ENCODE assay signal across 1 cellular context in the genomic region with DNA sequence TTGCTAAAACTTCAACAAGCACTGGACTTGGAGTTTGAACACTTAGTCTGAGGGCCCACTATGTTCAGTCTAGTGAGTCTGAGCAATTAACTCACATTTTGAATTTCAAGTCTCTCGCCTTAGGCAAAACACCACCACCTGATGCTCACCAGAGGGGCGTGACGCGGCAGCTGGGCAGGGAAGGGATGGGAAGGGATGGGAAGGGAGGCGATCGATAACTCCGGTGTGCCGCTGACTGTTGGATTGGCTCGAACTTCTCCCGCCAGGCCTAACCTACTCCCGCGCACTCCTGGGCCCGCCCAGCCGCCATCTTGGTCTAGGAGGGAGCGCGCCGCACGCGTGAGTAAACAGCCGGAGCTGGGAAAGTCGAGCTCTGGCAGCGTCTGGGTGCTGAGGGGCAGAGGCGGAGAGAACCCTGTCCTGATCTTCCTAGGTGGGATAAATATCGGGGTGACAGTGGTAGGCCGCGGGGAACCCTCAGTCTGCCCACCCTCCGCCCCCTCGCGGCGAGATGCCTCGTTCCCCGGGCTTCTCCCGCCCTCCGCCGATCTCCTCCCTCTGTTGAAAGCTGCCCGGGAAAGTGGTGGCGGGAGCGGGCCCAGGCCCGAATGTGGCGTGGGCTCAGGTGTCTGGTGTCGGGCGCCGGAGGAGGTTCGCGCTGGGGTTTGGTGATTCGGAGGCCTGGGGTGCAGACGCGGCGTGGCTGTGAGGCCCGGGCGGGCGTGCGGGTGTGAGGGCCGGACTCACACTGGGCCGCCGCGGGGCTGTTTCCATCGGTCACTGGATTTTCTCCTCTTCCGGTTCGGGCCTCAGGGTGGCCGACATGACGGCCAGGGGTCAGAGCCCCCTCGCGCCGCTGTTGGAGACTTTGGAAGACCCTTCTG.
TF ChIP-seq lines count a peak whose summit lies in the region.

A gene with protein sequence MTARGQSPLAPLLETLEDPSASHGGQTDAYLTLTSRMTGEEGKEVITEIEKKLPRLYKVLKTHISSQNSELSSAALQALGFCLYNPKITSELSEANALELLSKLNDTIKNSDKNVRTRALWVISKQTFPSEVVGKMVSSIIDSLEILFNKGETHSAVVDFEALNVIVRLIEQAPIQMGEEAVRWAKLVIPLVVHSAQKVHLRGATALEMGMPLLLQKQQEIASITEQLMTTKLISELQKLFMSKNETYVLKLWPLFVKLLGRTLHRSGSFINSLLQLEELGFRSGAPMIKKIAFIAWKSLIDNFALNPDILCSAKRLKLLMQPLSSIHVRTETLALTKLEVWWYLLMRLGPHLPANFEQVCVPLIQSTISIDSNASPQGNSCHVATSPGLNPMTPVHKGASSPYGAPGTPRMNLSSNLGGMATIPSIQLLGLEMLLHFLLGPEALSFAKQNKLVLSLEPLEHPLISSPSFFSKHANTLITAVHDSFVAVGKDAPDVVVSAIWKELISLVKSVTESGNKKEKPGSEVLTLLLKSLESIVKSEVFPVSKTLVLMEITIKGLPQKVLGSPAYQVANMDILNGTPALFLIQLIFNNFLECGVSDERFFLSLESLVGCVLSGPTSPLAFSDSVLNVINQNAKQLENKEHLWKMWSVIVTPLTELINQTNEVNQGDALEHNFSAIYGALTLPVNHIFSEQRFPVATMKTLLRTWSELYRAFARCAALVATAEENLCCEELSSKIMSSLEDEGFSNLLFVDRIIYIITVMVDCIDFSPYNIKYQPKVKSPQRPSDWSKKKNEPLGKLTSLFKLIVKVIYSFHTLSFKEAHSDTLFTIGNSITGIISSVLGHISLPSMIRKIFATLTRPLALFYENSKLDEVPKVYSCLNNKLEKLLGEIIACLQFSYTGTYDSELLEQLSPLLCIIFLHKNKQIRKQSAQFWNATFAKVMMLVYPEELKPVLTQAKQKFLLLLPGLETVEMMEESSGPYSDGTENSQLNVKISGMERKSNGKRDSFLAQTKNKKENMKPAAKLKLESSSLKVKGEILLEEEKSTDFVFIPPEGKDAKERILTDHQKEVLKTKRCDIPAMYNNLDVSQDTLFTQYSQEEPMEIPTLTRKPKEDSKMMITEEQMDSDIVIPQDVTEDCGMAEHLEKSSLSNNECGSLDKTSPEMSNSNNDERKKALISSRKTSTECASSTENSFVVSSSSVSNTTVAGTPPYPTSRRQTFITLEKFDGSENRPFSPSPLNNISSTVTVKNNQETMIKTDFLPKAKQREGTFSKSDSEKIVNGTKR (N-terminal part only) (plus strand): TSS at position 302 of the 884 bp plus-strand sequence. CDS start 522 bp downstream, at position 824.

TF ChIP-seq in HepG2, 621 proteins besides CTCF, POLR2A, EP300 and RAD21 (continued from another document and continues in another):
- TF ChIP-seq, protein P1, sequence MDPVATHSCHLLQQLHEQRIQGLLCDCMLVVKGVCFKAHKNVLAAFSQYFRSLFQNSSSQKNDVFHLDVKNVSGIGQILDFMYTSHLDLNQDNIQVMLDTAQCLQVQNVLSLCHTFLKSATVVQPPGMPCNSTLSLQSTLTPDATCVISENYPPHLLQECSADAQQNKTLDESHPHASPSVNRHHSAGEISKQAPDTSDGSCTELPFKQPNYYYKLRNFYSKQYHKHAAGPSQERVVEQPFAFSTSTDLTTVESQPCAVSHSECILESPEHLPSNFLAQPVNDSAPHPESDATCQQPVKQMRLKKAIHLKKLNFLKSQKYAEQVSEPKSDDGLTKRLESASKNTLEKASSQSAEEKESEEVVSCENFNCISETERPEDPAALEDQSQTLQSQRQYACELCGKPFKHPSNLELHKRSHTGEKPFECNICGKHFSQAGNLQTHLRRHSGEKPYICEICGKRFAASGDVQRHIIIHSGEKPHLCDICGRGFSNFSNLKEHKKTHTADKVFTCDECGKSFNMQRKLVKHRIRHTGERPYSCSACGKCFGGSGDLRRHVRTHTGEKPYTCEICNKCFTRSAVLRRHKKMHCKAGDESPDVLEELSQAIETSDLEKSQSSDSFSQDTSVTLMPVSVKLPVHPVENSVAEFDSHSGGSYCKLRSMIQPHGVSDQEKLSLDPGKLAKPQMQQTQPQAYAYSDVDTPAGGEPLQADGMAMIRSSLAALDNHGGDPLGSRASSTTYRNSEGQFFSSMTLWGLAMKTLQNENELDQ (CRISPR knock-in tag; IDR thresholded peaks at IDR 0.05; ENCODE audit: borderline replicate concordance): no peak; the same call in 1 of the 2 replicates
- TF ChIP-seq ZNF749 (CRISPR knock-in tag; IDR thresholded peaks at IDR 0.05; ENCODE audit: borderline replicate concordance): peak; percentile 76; the same call in 1 of the 2 replicates
- TF ChIP-seq FOXP1 (IDR thresholded peaks at IDR 0.05): no peak; the same call in 1 of the 2 replicates
- peak; percentile 65; the same call in 1 of the 2 replicates for TF ChIP-seq FOXP1 (CRISPR knock-in tag; IDR thresholded peaks at IDR 0.05)
- TF ChIP-seq ZNF24 (IDR thresholded peaks at IDR 0.05): 0 out of 2 replicates have a peak, but pooled peaks have one; percentile 6
- peak; percentile 42; the same call in 1 of the 2 replicates for TF ChIP-seq HNRNPL (IDR thresholded peaks at IDR 0.05; ENCODE audit: low read depth, low read length)
- TF ChIP-seq ZNF484 (CRISPR knock-in tag; IDR thresholded peaks at IDR 0.05; ENCODE audit: borderline replicate concordance, low read depth): no peak
- TF ChIP-seq ZNF17 (CRISPR knock-in tag; IDR thresholded peaks at IDR 0.05): no peak; the same call in 1 of the 2 replicates
- TF ChIP-seq, protein P2, sequence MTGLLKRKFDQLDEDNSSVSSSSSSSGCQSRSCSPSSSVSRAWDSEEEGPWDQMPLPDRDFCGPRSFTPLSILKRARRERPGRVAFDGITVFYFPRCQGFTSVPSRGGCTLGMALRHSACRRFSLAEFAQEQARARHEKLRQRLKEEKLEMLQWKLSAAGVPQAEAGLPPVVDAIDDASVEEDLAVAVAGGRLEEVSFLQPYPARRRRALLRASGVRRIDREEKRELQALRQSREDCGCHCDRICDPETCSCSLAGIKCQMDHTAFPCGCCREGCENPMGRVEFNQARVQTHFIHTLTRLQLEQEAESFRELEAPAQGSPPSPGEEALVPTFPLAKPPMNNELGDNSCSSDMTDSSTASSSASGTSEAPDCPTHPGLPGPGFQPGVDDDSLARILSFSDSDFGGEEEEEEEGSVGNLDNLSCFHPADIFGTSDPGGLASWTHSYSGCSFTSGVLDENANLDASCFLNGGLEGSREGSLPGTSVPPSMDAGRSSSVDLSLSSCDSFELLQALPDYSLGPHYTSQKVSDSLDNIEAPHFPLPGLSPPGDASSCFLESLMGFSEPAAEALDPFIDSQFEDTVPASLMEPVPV (CRISPR knock-in tag; IDR thresholded peaks at IDR 0.05): peak; percentile 94
- TF ChIP-seq, protein P3, sequence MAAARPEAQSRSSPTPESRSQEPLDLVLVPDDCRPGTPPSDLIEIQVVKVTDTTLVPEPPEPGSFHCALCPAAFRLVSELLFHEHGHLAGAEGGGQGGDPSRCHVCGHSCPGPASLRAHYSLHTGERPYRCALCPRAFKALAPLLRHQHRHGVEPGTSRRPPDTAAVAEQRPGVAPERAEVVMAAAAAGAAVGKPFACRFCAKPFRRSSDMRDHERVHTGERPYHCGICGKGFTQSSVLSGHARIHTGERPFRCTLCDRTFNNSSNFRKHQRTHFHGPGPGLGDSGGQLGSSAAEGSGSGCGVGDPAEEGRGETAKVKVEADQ (CRISPR knock-in tag; IDR thresholded peaks at IDR 0.05; ENCODE audit: borderline replicate concordance): peak; percentile 97
- no peak for TF ChIP-seq PHF5A (CRISPR knock-in tag; IDR thresholded peaks at IDR 0.05; ENCODE audit: low read depth, unreplicated experiment)
- TF ChIP-seq, protein P4, sequence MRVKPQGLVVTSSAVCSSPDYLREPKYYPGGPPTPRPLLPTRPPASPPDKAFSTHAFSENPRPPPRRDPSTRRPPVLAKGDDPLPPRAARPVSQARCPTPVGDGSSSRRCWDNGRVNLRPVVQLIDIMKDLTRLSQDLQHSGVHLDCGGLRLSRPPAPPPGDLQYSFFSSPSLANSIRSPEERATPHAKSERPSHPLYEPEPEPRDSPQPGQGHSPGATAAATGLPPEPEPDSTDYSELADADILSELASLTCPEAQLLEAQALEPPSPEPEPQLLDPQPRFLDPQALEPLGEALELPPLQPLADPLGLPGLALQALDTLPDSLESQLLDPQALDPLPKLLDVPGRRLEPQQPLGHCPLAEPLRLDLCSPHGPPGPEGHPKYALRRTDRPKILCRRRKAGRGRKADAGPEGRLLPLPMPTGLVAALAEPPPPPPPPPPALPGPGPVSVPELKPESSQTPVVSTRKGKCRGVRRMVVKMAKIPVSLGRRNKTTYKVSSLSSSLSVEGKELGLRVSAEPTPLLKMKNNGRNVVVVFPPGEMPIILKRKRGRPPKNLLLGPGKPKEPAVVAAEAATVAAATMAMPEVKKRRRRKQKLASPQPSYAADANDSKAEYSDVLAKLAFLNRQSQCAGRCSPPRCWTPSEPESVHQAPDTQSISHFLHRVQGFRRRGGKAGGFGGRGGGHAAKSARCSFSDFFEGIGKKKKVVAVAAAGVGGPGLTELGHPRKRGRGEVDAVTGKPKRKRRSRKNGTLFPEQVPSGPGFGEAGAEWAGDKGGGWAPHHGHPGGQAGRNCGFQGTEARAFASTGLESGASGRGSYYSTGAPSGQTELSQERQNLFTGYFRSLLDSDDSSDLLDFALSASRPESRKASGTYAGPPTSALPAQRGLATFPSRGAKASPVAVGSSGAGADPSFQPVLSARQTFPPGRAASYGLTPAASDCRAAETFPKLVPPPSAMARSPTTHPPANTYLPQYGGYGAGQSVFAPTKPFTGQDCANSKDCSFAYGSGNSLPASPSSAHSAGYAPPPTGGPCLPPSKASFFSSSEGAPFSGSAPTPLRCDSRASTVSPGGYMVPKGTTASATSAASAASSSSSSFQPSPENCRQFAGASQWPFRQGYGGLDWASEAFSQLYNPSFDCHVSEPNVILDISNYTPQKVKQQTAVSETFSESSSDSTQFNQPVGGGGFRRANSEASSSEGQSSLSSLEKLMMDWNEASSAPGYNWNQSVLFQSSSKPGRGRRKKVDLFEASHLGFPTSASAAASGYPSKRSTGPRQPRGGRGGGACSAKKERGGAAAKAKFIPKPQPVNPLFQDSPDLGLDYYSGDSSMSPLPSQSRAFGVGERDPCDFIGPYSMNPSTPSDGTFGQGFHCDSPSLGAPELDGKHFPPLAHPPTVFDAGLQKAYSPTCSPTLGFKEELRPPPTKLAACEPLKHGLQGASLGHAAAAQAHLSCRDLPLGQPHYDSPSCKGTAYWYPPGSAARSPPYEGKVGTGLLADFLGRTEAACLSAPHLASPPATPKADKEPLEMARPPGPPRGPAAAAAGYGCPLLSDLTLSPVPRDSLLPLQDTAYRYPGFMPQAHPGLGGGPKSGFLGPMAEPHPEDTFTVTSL (CRISPR knock-in tag; IDR thresholded peaks at IDR 0.05; ENCODE audit: borderline replicate concordance): peak; percentile 76
- TF ChIP-seq, protein P5, sequence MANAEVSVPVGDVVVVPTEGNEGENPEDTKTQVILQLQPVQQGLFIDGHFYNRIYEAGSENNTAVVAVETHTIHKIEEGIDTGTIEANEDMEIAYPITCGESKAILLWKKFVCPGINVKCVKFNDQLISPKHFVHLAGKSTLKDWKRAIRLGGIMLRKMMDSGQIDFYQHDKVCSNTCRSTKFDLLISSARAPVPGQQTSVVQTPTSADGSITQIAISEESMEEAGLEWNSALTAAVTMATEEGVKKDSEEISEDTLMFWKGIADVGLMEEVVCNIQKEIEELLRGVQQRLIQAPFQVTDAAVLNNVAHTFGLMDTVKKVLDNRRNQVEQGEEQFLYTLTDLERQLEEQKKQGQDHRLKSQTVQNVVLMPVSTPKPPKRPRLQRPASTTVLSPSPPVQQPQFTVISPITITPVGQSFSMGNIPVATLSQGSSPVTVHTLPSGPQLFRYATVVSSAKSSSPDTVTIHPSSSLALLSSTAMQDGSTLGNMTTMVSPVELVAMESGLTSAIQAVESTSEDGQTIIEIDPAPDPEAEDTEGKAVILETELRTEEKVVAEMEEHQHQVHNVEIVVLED (CRISPR knock-in tag; IDR thresholded peaks at IDR 0.05; ENCODE audit: borderline replicate concordance): peak; percentile 80
- TF ChIP-seq, protein P6, sequence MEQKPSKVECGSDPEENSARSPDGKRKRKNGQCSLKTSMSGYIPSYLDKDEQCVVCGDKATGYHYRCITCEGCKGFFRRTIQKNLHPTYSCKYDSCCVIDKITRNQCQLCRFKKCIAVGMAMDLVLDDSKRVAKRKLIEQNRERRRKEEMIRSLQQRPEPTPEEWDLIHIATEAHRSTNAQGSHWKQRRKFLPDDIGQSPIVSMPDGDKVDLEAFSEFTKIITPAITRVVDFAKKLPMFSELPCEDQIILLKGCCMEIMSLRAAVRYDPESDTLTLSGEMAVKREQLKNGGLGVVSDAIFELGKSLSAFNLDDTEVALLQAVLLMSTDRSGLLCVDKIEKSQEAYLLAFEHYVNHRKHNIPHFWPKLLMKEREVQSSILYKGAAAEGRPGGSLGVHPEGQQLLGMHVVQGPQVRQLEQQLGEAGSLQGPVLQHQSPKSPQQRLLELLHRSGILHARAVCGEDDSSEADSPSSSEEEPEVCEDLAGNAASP (CRISPR knock-in tag; IDR thresholded peaks at IDR 0.05; ENCODE audit: borderline replicate concordance): peak; percentile 49; the same call in 1 of the 2 replicates
- peak; percentile 90 for TF ChIP-seq ZNF331 (CRISPR knock-in tag; IDR thresholded peaks at IDR 0.05)
- TF ChIP-seq KAT7 (CRISPR knock-in tag; IDR thresholded peaks at IDR 0.05; ENCODE audit: borderline replicate concordance): peak; percentile 93; the same call in 1 of the 2 replicates
- TF ChIP-seq, protein P7, sequence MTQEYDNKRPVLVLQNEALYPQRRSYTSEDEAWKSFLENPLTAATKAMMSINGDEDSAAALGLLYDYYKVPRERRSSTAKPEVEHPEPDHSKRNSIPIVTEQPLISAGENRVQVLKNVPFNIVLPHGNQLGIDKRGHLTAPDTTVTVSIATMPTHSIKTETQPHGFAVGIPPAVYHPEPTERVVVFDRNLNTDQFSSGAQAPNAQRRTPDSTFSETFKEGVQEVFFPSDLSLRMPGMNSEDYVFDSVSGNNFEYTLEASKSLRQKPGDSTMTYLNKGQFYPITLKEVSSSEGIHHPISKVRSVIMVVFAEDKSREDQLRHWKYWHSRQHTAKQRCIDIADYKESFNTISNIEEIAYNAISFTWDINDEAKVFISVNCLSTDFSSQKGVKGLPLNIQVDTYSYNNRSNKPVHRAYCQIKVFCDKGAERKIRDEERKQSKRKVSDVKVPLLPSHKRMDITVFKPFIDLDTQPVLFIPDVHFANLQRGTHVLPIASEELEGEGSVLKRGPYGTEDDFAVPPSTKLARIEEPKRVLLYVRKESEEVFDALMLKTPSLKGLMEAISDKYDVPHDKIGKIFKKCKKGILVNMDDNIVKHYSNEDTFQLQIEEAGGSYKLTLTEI (CRISPR knock-in tag; conservative IDR thresholded peaks at IDR 0.05): no peak
- TF ChIP-seq, protein P8, sequence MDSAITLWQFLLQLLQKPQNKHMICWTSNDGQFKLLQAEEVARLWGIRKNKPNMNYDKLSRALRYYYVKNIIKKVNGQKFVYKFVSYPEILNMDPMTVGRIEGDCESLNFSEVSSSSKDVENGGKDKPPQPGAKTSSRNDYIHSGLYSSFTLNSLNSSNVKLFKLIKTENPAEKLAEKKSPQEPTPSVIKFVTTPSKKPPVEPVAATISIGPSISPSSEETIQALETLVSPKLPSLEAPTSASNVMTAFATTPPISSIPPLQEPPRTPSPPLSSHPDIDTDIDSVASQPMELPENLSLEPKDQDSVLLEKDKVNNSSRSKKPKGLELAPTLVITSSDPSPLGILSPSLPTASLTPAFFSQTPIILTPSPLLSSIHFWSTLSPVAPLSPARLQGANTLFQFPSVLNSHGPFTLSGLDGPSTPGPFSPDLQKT (CRISPR knock-in tag; IDR thresholded peaks at IDR 0.05; ENCODE audit: borderline replicate concordance): no peak
- TF ChIP-seq, protein P9, sequence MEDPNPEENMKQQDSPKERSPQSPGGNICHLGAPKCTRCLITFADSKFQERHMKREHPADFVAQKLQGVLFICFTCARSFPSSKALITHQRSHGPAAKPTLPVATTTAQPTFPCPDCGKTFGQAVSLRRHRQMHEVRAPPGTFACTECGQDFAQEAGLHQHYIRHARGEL (CRISPR knock-in tag; IDR thresholded peaks at IDR 0.05): no peak
- peak; percentile 84 for TF ChIP-seq ZNF234 (CRISPR knock-in tag; conservative IDR thresholded peaks at IDR 0.05)
